In genomic region chr1:33365560-33365997, GRCh38 we compare ENCODE assay signal across 11 cellular contexts. TPM values are rescaled to one million over a fixed set of nuclear protein-coding genes. Genes with fewer than 3 reads are reported as not detected.
DNase-seq lines count a peak whose midpoint lies in the region; ATAC-seq and TF ChIP-seq lines count a peak whose summit lies in the region.
"Had no signal": no experiment of that assay in that cellular context is flagged by ENCODE, and none has a peak within 500 bp of the region (broad histone marks: within the 10 kb centered on the region; RNA-seq: fewer than 3 reads in every experiment).

No MANE protein-coding gene starts in this region.

- peak overlapping the region; percentile 74 for H3K27ac ChIP-seq in rectal smooth muscle tissue (ENCODE audit: low read depth, low read length)

- H3K4me3 ChIP-seq in astrocyte of the spinal cord (ENCODE audit: low read depth, low read length), result no peak overlapping the region
- H3K4me3 ChIP-seq in rectal smooth muscle tissue (ENCODE audit: low read length), result no peak overlapping the region
- H3K4me3 ChIP-seq: GM12878 had no signal

- in situ Hi-C loops in Caki2 (cut with HindIII; ENCODE audit: low pct_unique_long_range_greater_than_20kb, low sequenced_read_pairs), result no loop called here
- in situ Hi-C loops in astrocyte of the spinal cord (cut with HindIII; ENCODE audit: low sequenced_read_pairs), result no loop called here

- DNase-seq in Caki2 (ENCODE audit: low read depth) (peak; percentile 27), astrocyte of the spinal cord (ENCODE audit: low read depth, low spot score) (peak; percentile 82), left ventricle myocardium superior (peak; percentile 74), KG1 (lab: John Stamatoyannopoulos, UW) (no peak), NCI-H774 (lab: John Stamatoyannopoulos, UW) (no peak)
- DNase-seq: naive B cell, NCI-H2029 treated with DMSO at 0.1 percent for 48 hours had no signal

- H3K4me1 ChIP-seq in rectal smooth muscle tissue (ENCODE audit: control insufficient read depth, insufficient read depth, low read length), result peaks cover 33% of the 10 kb centered on the region

- ATAC-seq in left ventricle myocardium superior (peak; percentile 74), GM19452 (IDR thresholded peaks at IDR 0.05; ENCODE audit: unreplicated experiment) (no peak), GM18861 (IDR thresholded peaks at IDR 0.05; ENCODE audit: unreplicated experiment) (no peak)
- ATAC-seq: GM12878 had no signal

- H3K9ac ChIP-seq in rectal smooth muscle tissue (ENCODE audit: low read length), result no peak overlapping the region

- no peak for TF ChIP-seq CTCF in astrocyte of the spinal cord (IDR thresholded peaks at IDR 0.05; ENCODE audit: low read depth, low read length)

- no peaks in the 10 kb centered on the region for H3K27me3 ChIP-seq in rectal smooth muscle tissue (ENCODE audit: control insufficient read depth, insufficient read depth, low read length)

- intact Hi-C loops in left ventricle myocardium superior (cut with micrococcal nuclease), result loop anchor here (5.0 to 10.0 kb wide), 2 partner anchors 68 to 231 kb away; no protein-coding TSS in a partner anchor

- H3K36me3 ChIP-seq in rectal smooth muscle tissue (ENCODE audit: control insufficient read depth, insufficient read depth, low read length), result no peaks in the 10 kb centered on the region

RNA-seq across cellular contexts. Expression of gene A3GALT2, which starts 44.7 kb away (rescaled TPM):
- total RNA-seq in Caki2 (2014; rRNA removed; shearing (Covaris generic); ENCODE audit: low replicate concordance), result not detected in 2 replicates
- total RNA-seq in left ventricle myocardium superior, result not detected
- total RNA-seq: GM12878 had no signal

Comparison
In these comparisons a context has a peak if more than half of its experiments do, and no peak if none do; other contexts are left out.
1. DNase-seq: peak in Caki2 (single experiment), astrocyte of the spinal cord (single experiment) and left ventricle myocardium superior (single experiment); none in KG1 (single experiment) and NCI-H774 (single experiment).